ENCODE assay signal across 8 cellular contexts in genomic region chr11:3796796-3797328, GRCh38. TPM values are rescaled to one million over a fixed set of nuclear protein-coding genes. Genes with fewer than 3 reads are reported as not detected.
A peak's percentile ranks its signal among the peaks of the same experiment; 100 is the strongest.
DNase-seq lines count a peak whose midpoint lies in the region; ATAC-seq and TF ChIP-seq lines count a peak whose summit lies in the region.

No MANE protein-coding gene starts in this region.

- H3K4me3 ChIP-seq in CD8-positive, alpha-beta memory T cell (ENCODE audit: low read length) = peak overlapping the region; percentile 97
- peak overlapping the region; percentile 77 for H3K4me3 ChIP-seq in HL-60 (replicated peaks; ENCODE audit: insufficient read depth, low read length)
- peak overlapping the region; percentile 85 for H3K4me3 ChIP-seq in iPS DF 6.9 (ENCODE audit: low read length)

- H3K27ac Mint-ChIP-seq in CD8-positive, alpha-beta memory T cell = peak overlapping the region; percentile 98 to 100 (median 99)
- H3K27ac Mint-ChIP-seq in activated T-helper 2 cell treated with anti-CD3 and anti-CD28 coated beads, Interferon-gamma antibody, Interleukin-2, Interleukin-4, amounts not matched to agents 10 μg/mL and 5 μg/mL and 100 μg/mL, durations not matched to agents 14 hours and 24 hours and 36 hours = peak overlapping the region; percentile 95
- H3K27ac Mint-ChIP-seq in stimulated activated naive B cell treated with anti-CD40 and anti-IgM and Interleukin-4, amounts not matched to agents 10 μg/mL and 1 μg/mL and 100 μg/mL, for 72 hours = peak overlapping the region; percentile 98

- CTCF ChIA-PET in CD8-positive, alpha-beta memory T cell (lab: Charles Lee) = interaction anchor here (2.0 to 8.0 kb wide), 4 partner anchors 12 to 58 kb away, joined by 6 to 57 read pairs (median 22); partner anchors contain the start of genes PGAP2, RHOG and STIM1

- intact Hi-C loops in activated T-helper 2 cell treated with anti-CD3 and anti-CD28 coated beads, Interferon-gamma antibody, Interleukin-2, Interleukin-4, amounts not matched to agents 10 μg/mL and 5 μg/mL and 100 μg/mL, durations not matched to agents 14 hours and 24 hours and 36 hours (cut with micrococcal nuclease) = loop anchor here (1.0 to 5.0 kb wide), 5 partner anchors 11 to 1395 kb away; partner anchors contain the start of genes PGAP2, RHOG, RRM1 and TSSC4

- peak overlapping the region; percentile 97 for H3K27ac ChIP-seq in CD8-positive, alpha-beta memory T cell (ENCODE audit: low read depth, low read length)
- H3K27ac ChIP-seq in HL-60 (replicated peaks) (peak overlapping the region; percentile 95), iPS DF 6.9 (ENCODE audit: low read length) (no peak overlapping the region)

- H3K4me1 Mint-ChIP-seq in CD8-positive, alpha-beta memory T cell = peaks cover 40 to 62% (median 54%) of the 10 kb centered on the region in 3 donors
- peaks cover 34% of the 10 kb centered on the region for H3K4me1 Mint-ChIP-seq in activated T-helper 2 cell treated with anti-CD3 and anti-CD28 coated beads, Interferon-gamma antibody, Interleukin-2, Interleukin-4, amounts not matched to agents 10 μg/mL and 5 μg/mL and 100 μg/mL, durations not matched to agents 14 hours and 24 hours and 36 hours (ENCODE audit: low read depth)
- peaks cover 12 to 26% of the 10 kb centered on the region in 2 donors for H3K4me1 Mint-ChIP-seq in stimulated activated naive B cell treated with anti-CD40 and anti-IgM and Interleukin-4, amounts not matched to agents 10 μg/mL and 1 μg/mL and 100 μg/mL, for 72 hours

- H3K36me3 ChIP-seq in CD8-positive, alpha-beta memory T cell (ENCODE audit: insufficient read depth, low read length) = peaks cover 4% of the 10 kb centered on the region
- H3K36me3 ChIP-seq in iPS DF 6.9 (ENCODE audit: control insufficient read depth, insufficient read depth, low read length) = 0 out of 2 replicates have a peak, but pooled peaks cover 2% of the 10 kb centered on the region

- H3K27me3 ChIP-seq in CD8-positive, alpha-beta memory T cell (ENCODE audit: insufficient read depth, low read length, poor library complexity, severe bottlenecking) = no peaks in the 10 kb centered on the region
- H3K27me3 ChIP-seq in HL-60 (ENCODE audit: insufficient read depth, poor library complexity, severe bottlenecking) = no peaks in the 10 kb centered on the region
- no peaks in the 10 kb centered on the region for H3K27me3 ChIP-seq in iPS DF 6.9 (ENCODE audit: control insufficient read depth, insufficient read depth, low read length)

- H3K36me3 Mint-ChIP-seq in CD8-positive, alpha-beta memory T cell = peaks cover 0 to 42% (median 4%) of the 10 kb centered on the region in 3 donors
- H3K36me3 Mint-ChIP-seq in activated T-helper 2 cell treated with anti-CD3 and anti-CD28 coated beads, Interferon-gamma antibody, Interleukin-2, Interleukin-4, amounts not matched to agents 10 μg/mL and 5 μg/mL and 100 μg/mL, durations not matched to agents 14 hours and 24 hours and 36 hours (ENCODE audit: low read depth) = peaks cover 45% of the 10 kb centered on the region
- H3K36me3 Mint-ChIP-seq in stimulated activated naive B cell treated with anti-CD40 and anti-IgM and Interleukin-4, amounts not matched to agents 10 μg/mL and 1 μg/mL and 100 μg/mL, for 72 hours = peaks cover 12 to 14% of the 10 kb centered on the region in 2 donors

- peaks cover 33% of the 10 kb centered on the region for H3K4me1 ChIP-seq in CD8-positive, alpha-beta memory T cell (ENCODE audit: insufficient read depth, low read length)
- H3K4me1 ChIP-seq in iPS DF 6.9 (ENCODE audit: control insufficient read depth, insufficient read depth, low read length) = no peaks in the 10 kb centered on the region

- WGBS in iPS DF 6.9 (ENCODE audit: insufficient coverage, insufficient read length) = no CpG with 5 or more reads among the region's 26 CpGs

- no peak for TF ChIP-seq CTCF in HL-60 (IDR thresholded peaks at IDR 0.05; ENCODE audit: insufficient read depth, low read length)

- peak; percentile 26 for ATAC-seq in GM21381 (IDR thresholded peaks at IDR 0.05; ENCODE audit: unreplicated experiment)
- peak; percentile 44 to 50 for ATAC-seq in stimulated activated naive B cell treated with anti-CD40 and anti-IgM and Interleukin-4, amounts not matched to agents 10 μg/mL and 1 μg/mL and 100 μg/mL, for 72 hours (replicated peaks)

- H3K27me3 Mint-ChIP-seq in CD8-positive, alpha-beta memory T cell = peaks cover 0 to 2% of the 10 kb centered on the region in 2 donors
- no peaks in the 10 kb centered on the region for H3K27me3 Mint-ChIP-seq in activated T-helper 2 cell treated with anti-CD3 and anti-CD28 coated beads, Interferon-gamma antibody, Interleukin-2, Interleukin-4, amounts not matched to agents 10 μg/mL and 5 μg/mL and 100 μg/mL, durations not matched to agents 14 hours and 24 hours and 36 hours (ENCODE audit: low read depth)
- no peaks in the 10 kb centered on the region for H3K27me3 Mint-ChIP-seq in stimulated activated naive B cell treated with anti-CD40 and anti-IgM and Interleukin-4, amounts not matched to agents 10 μg/mL and 1 μg/mL and 100 μg/mL, for 72 hours

- DNase-seq in CD8-positive, alpha-beta memory T cell = peak in 1 of 5 donors; percentile 7
- DNase-seq in HL-60 (ENCODE audit: low read depth in 1 of 2, low spot score in 1 of 2) = no peak
- DNase-seq in activated T-helper 2 cell treated with anti-CD3 and anti-CD28 coated beads, Interferon-gamma antibody, Interleukin-2, Interleukin-4, amounts not matched to agents 10 μg/mL and 5 μg/mL and 100 μg/mL, durations not matched to agents 14 hours and 24 hours and 36 hours (ENCODE audit: low spot score) = no peak
- DNase-seq in iPS DF 6.9 (ENCODE audit: low read depth, low spot score) = no peak
- no peak for DNase-seq in stimulated activated naive B cell treated with anti-CD40 and anti-IgM and Interleukin-4, amounts not matched to agents 10 μg/mL and 1 μg/mL and 100 μg/mL, for 72 hours
- no peak for DNase-seq in foreskin melanocyte
- DNase-seq in DMS153 treated with DMSO at 0.1 percent for 48 hours (lab: John Stamatoyannopoulos, UW; ENCODE audit: unreplicated experiment) = no peak

- H3K4me3 Mint-ChIP-seq in CD8-positive, alpha-beta memory T cell = peak overlapping the region; percentile 83 to 98 (median 96)
- H3K4me3 Mint-ChIP-seq in activated T-helper 2 cell treated with anti-CD3 and anti-CD28 coated beads, Interferon-gamma antibody, Interleukin-2, Interleukin-4, amounts not matched to agents 10 μg/mL and 5 μg/mL and 100 μg/mL, durations not matched to agents 14 hours and 24 hours and 36 hours (ENCODE audit: low read depth) = peak overlapping the region; percentile 98
- H3K4me3 Mint-ChIP-seq in stimulated activated naive B cell treated with anti-CD40 and anti-IgM and Interleukin-4, amounts not matched to agents 10 μg/mL and 1 μg/mL and 100 μg/mL, for 72 hours = peak overlapping the region; percentile 94

- H3K9me3 ChIP-seq in CD8-positive, alpha-beta memory T cell (ENCODE audit: low read length) = no peaks in the 10 kb centered on the region
- no peaks in the 10 kb centered on the region for H3K9me3 ChIP-seq in iPS DF 6.9 (ENCODE audit: control insufficient read depth, insufficient read depth, low read length)

- peaks cover 0 to 2% (median 0%) of the 10 kb centered on the region in 5 donors for H3K9me3 Mint-ChIP-seq in CD8-positive, alpha-beta memory T cell
- H3K9me3 Mint-ChIP-seq in activated T-helper 2 cell treated with anti-CD3 and anti-CD28 coated beads, Interferon-gamma antibody, Interleukin-2, Interleukin-4, amounts not matched to agents 10 μg/mL and 5 μg/mL and 100 μg/mL, durations not matched to agents 14 hours and 24 hours and 36 hours = no peaks in the 10 kb centered on the region
- no peaks in the 10 kb centered on the region for H3K9me3 Mint-ChIP-seq in stimulated activated naive B cell treated with anti-CD40 and anti-IgM and Interleukin-4, amounts not matched to agents 10 μg/mL and 1 μg/mL and 100 μg/mL, for 72 hours

- POLR2A ChIA-PET in CD8-positive, alpha-beta memory T cell (lab: Charles Lee) = interaction anchor here (1.1 to 3.1 kb wide), 4 partner anchors 12 to 58 kb away, joined by 5 to 17 read pairs (median 10); partner anchors contain the start of genes PGAP2, RHOG and STIM1

RNA-seq across cellular contexts. Expression of gene NUP98, which starts 0.5 kb away (rescaled TPM):
- 100 to 1,000 TPM; 101 to 105 TPM for total RNA-seq in CD8-positive, alpha-beta memory T cell
- polyA plus RNA-seq in CD8-positive, alpha-beta memory T cell = 49.0 TPM
- total RNA-seq in activated T-helper 2 cell treated with anti-CD3 and anti-CD28 coated beads, Interferon-gamma antibody, Interleukin-2, Interleukin-4, amounts not matched to agents 10 μg/mL and 5 μg/mL and 100 μg/mL, durations not matched to agents 14 hours and 24 hours and 36 hours = 123 and 131 TPM in 2 replicates

RNA-seq across cellular contexts. Expression of gene PGAP2, which starts 11.5 kb away (rescaled TPM):
- 10 to 100 TPM; 38.9 to 40.2 TPM for total RNA-seq in CD8-positive, alpha-beta memory T cell
- polyA plus RNA-seq in CD8-positive, alpha-beta memory T cell = 16.1 TPM
- total RNA-seq in activated T-helper 2 cell treated with anti-CD3 and anti-CD28 coated beads, Interferon-gamma antibody, Interleukin-2, Interleukin-4, amounts not matched to agents 10 μg/mL and 5 μg/mL and 100 μg/mL, durations not matched to agents 14 hours and 24 hours and 36 hours = 23.8 and 30.3 TPM in 2 replicates

RNA-seq across cellular contexts. Expression of gene RHOG, which starts 43.9 kb away (rescaled TPM):
- total RNA-seq in CD8-positive, alpha-beta memory T cell = 100 to 1,000 TPM; 170 to 175 TPM
- polyA plus RNA-seq in CD8-positive, alpha-beta memory T cell = 229 TPM
- 174 and 177 TPM in 2 replicates for total RNA-seq in activated T-helper 2 cell treated with anti-CD3 and anti-CD28 coated beads, Interferon-gamma antibody, Interleukin-2, Interleukin-4, amounts not matched to agents 10 μg/mL and 5 μg/mL and 100 μg/mL, durations not matched to agents 14 hours and 24 hours and 36 hours

RNA-seq across cellular contexts. Expression of gene STIM1, which starts 58.6 kb away (rescaled TPM):
- total RNA-seq in CD8-positive, alpha-beta memory T cell = 10 to 100 TPM; 45.6 to 46.0 TPM
- 43.8 TPM for polyA plus RNA-seq in CD8-positive, alpha-beta memory T cell
- 77.6 and 78.0 TPM in 2 replicates for total RNA-seq in activated T-helper 2 cell treated with anti-CD3 and anti-CD28 coated beads, Interferon-gamma antibody, Interleukin-2, Interleukin-4, amounts not matched to agents 10 μg/mL and 5 μg/mL and 100 μg/mL, durations not matched to agents 14 hours and 24 hours and 36 hours
